8 cellular contexts compared by ENCODE assay signal in the genomic region with DNA sequence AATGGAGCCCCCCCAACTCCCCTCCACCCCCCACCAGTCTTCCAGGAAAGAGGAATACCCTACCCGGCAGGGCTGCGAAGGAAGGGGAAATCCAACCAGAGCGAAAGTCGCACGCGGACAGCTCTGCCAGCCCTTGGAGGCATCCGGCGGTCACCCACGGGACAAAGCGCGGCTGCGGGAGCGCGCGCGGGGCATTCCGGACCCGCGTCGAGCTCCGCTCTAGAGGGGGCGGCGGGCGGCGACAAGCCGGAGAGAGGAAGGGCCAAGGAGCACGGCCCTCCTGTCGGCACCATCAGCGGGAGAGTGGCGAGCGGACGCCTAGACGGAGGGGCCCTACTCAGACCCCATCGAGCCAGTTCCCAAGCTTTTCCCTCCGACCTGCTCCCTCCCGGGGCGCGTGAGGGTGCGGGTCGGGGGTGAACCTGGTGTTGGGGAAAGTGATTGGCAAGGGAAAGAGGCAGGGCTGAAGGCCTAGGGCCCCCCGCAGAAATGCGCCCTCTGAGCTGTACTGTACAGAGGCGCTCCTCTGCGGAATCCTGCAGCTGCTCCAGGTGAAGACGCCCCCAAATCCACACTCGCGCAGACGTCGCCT. TPM values are rescaled to one million over a fixed set of nuclear protein-coding genes. Genes with fewer than 3 reads are reported as not detected.
DNase-seq lines count a peak whose midpoint lies in the region; ATAC-seq and FAIRE-seq lines count a peak whose summit lies in the region.

No MANE protein-coding gene starts in this region.

- H3K9me3 Mint-ChIP-seq in activated T-helper 1 cell treated with anti-CD3 and anti-CD28 coated beads, Interleukin-12 subunit alpha, Interleukin-12 subunit beta, Interleukin-2, Interleukin-4 antibody, amounts not matched to agents 30 ng/mL and 10 ng/mL and 1 ng/mL, durations not matched to agents 14 hours and 24 hours and 36 hours = no peaks in the 10 kb centered on the region

- peaks cover 54% of the 10 kb centered on the region for H3K4me1 Mint-ChIP-seq in activated T-helper 1 cell treated with anti-CD3 and anti-CD28 coated beads, Interleukin-12 subunit alpha, Interleukin-12 subunit beta, Interleukin-2, Interleukin-4 antibody, amounts not matched to agents 30 ng/mL and 10 ng/mL and 1 ng/mL, durations not matched to agents 14 hours and 24 hours and 36 hours (ENCODE audit: low read depth)

- peaks cover 17% of the 10 kb centered on the region for H3K27me3 Mint-ChIP-seq in activated T-helper 1 cell treated with anti-CD3 and anti-CD28 coated beads, Interleukin-12 subunit alpha, Interleukin-12 subunit beta, Interleukin-2, Interleukin-4 antibody, amounts not matched to agents 30 ng/mL and 10 ng/mL and 1 ng/mL, durations not matched to agents 14 hours and 24 hours and 36 hours (ENCODE audit: insufficient read depth)

- intact Hi-C loops in activated T-helper 1 cell treated with anti-CD3 and anti-CD28 coated beads, Interleukin-12 subunit alpha, Interleukin-12 subunit beta, Interleukin-2, Interleukin-4 antibody, amounts not matched to agents 30 ng/mL and 10 ng/mL and 1 ng/mL, durations not matched to agents 14 hours and 24 hours and 36 hours (cut with micrococcal nuclease) = loop anchor here (2.0 to 10.0 kb wide), 4 partner anchors 50 to 398 kb away; no protein-coding TSS in a partner anchor
- intact Hi-C loops in left ventricle myocardium superior (cut with micrococcal nuclease) = no loop called here

- H3K9ac ChIP-seq in skeletal muscle satellite cell (ENCODE audit: low read depth, low read length) = no peak overlapping the region

- H3K36me3 ChIP-seq in skeletal muscle satellite cell (ENCODE audit: insufficient read depth, low read length) = no peaks in the 10 kb centered on the region

- no peaks in the 10 kb centered on the region for H3K9me3 ChIP-seq in skeletal muscle satellite cell (replicated peaks; ENCODE audit: low read length)

- peak; percentile 56 for DNase-seq in DMS53 (lab: John Stamatoyannopoulos, UW)
- no peak for DNase-seq in DMS53 treated with DMSO at 0.1 percent for 48 hours (lab: John Stamatoyannopoulos, UW; ENCODE audit: unreplicated experiment)
- peak; percentile 35 for DNase-seq in activated T-helper 1 cell treated with anti-CD3 and anti-CD28 coated beads, Interleukin-12 subunit alpha, Interleukin-12 subunit beta, Interleukin-2, Interleukin-4 antibody, amounts not matched to agents 30 ng/mL and 10 ng/mL and 1 ng/mL, durations not matched to agents 14 hours and 24 hours and 36 hours (ENCODE audit: low spot score)
- DNase-seq in left ventricle myocardium superior = peak; percentile 44
- DNase-seq in urothelium cell line (ENCODE audit: low spot score) = no peak

- H3K4me3 Mint-ChIP-seq in activated T-helper 1 cell treated with anti-CD3 and anti-CD28 coated beads, Interleukin-12 subunit alpha, Interleukin-12 subunit beta, Interleukin-2, Interleukin-4 antibody, amounts not matched to agents 30 ng/mL and 10 ng/mL and 1 ng/mL, durations not matched to agents 14 hours and 24 hours and 36 hours = peak overlapping the region; percentile 77

- H3K27me3 ChIP-seq in skeletal muscle satellite cell (ENCODE audit: control insufficient read depth, insufficient read depth, low read length) = peaks cover 19% of the 10 kb centered on the region

- peak; percentile 7 for ATAC-seq in HG02943 (IDR thresholded peaks at IDR 0.05; ENCODE audit: low read depth, unreplicated experiment)
- peak; percentile 34 for ATAC-seq in left ventricle myocardium superior
- ATAC-seq in GM18870 (IDR thresholded peaks at IDR 0.05; ENCODE audit: unreplicated experiment) = no peak

- peaks cover 11% of the 10 kb centered on the region for H3K36me3 Mint-ChIP-seq in activated T-helper 1 cell treated with anti-CD3 and anti-CD28 coated beads, Interleukin-12 subunit alpha, Interleukin-12 subunit beta, Interleukin-2, Interleukin-4 antibody, amounts not matched to agents 30 ng/mL and 10 ng/mL and 1 ng/mL, durations not matched to agents 14 hours and 24 hours and 36 hours (ENCODE audit: low read depth)

- peak overlapping the region; percentile 72 for H3K4me3 ChIP-seq in skeletal muscle satellite cell (ENCODE audit: low read length)

- H3K27ac Mint-ChIP-seq in activated T-helper 1 cell treated with anti-CD3 and anti-CD28 coated beads, Interleukin-12 subunit alpha, Interleukin-12 subunit beta, Interleukin-2, Interleukin-4 antibody, amounts not matched to agents 30 ng/mL and 10 ng/mL and 1 ng/mL, durations not matched to agents 14 hours and 24 hours and 36 hours = peak overlapping the region; percentile 47

- H3K4me1 ChIP-seq in skeletal muscle satellite cell (ENCODE audit: control insufficient read depth, insufficient read depth, low read length) = peaks cover 26% of the 10 kb centered on the region

- FAIRE-seq in urothelium cell line (lab: Jason Lieb, UNC) = no peak

- H3K4me2 ChIP-seq in skeletal muscle satellite cell (ENCODE audit: low read length) = peak overlapping the region; percentile 88

RNA-seq across cellular contexts. Expression of gene RASSF5, which starts 0.4 kb away (rescaled TPM):
- 220 and 221 TPM in 2 replicates for total RNA-seq in activated T-helper 1 cell treated with anti-CD3 and anti-CD28 coated beads, Interleukin-12 subunit alpha, Interleukin-12 subunit beta, Interleukin-2, Interleukin-4 antibody, amounts not matched to agents 30 ng/mL and 10 ng/mL and 1 ng/mL, durations not matched to agents 14 hours and 24 hours and 36 hours
- 4.2 TPM for total RNA-seq in left ventricle myocardium superior
- total RNA-seq in skeletal muscle satellite cell (2012; rRNA removed) = 0.66 and 1.0 TPM in 2 replicates

RNA-seq across cellular contexts. Expression of gene IKBKE, which starts 36.6 kb away (rescaled TPM):
- 59.8 and 64.9 TPM in 2 replicates for total RNA-seq in activated T-helper 1 cell treated with anti-CD3 and anti-CD28 coated beads, Interleukin-12 subunit alpha, Interleukin-12 subunit beta, Interleukin-2, Interleukin-4 antibody, amounts not matched to agents 30 ng/mL and 10 ng/mL and 1 ng/mL, durations not matched to agents 14 hours and 24 hours and 36 hours
- 0.64 TPM for total RNA-seq in left ventricle myocardium superior
- total RNA-seq in skeletal muscle satellite cell (2012; rRNA removed) = 13.5 and 20.3 TPM in 2 replicates

Comparison
In these comparisons a context has a peak if more than half of its experiments do, and no peak if none do; other contexts are left out.
1. DNase-seq: peak in DMS53 (single experiment), activated T-helper 1 cell treated with anti-CD3 and anti-CD28 coated beads, Interleukin-12 subunit alpha, Interleukin-12 subunit beta, Interleukin-2, Interleukin-4 antibody, amounts not matched to agents 30 ng/mL and 10 ng/mL and 1 ng/mL, durations not matched to agents 14 hours and 24 hours and 36 hours (single experiment) and left ventricle myocardium superior (single experiment); none in DMS53 treated with DMSO at 0.1 percent for 48 hours (single experiment) and urothelium cell line (single experiment).
2. RNA of gene RASSF5, which starts 0.4 kb away (total RNA-seq): 220 to 221 TPM in activated T-helper 1 cell treated with anti-CD3 and anti-CD28 coated beads, Interleukin-12 subunit alpha, Interleukin-12 subunit beta, Interleukin-2, Interleukin-4 antibody, amounts not matched to agents 30 ng/mL and 10 ng/mL and 1 ng/mL, durations not matched to agents 14 hours and 24 hours and 36 hours; 4.2 TPM in left ventricle myocardium superior (single experiment); every median in the first group is over 10 times any median in the second.
3. RNA of gene IKBKE, which starts 36.6 kb away (total RNA-seq): 59.8 to 64.9 TPM in activated T-helper 1 cell treated with anti-CD3 and anti-CD28 coated beads, Interleukin-12 subunit alpha, Interleukin-12 subunit beta, Interleukin-2, Interleukin-4 antibody, amounts not matched to agents 30 ng/mL and 10 ng/mL and 1 ng/mL, durations not matched to agents 14 hours and 24 hours and 36 hours; 0.64 TPM in left ventricle myocardium superior (single experiment); every median in the first group is over 10 times any median in the second.